ENCODE assay signal across 25 cellular contexts in the genomic region with DNA sequence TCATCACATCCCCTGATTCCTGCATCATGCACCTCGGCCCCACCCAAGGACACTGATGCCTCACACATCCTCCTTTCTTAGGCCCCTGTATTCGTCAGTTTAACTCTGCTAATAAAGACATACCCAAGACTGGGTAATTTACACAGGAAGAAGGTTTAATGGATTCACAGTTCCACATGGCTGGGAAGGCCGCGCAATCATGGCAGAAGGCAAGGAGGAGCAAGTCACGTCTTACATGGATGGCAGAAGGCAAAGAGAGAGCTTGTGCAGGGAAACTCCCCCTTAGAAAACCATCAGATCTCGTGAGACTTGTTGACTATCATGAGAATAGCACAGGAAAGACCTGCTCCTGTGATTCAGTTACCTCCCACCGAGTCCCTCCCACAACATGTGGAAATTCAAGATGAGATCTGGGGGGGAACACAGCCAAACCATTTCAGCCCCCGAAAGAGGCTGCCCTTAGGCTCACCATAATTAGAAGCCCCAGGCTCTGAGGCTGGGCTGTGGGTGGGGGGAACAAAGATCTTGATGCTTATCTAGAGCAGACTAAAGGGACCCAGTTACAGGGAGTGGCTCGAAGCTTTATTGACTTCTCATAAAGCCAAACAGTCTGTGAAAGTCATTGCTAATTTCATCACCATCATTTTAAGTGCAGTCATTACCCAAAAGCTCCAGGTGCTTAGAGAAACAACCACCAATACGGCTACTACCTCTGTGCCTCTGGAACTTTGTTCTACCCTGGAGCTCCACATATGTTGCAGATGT.
DNase-seq lines count a peak whose midpoint lies in the region; ATAC-seq, FAIRE-seq and TF ChIP-seq lines count a peak whose summit lies in the region.
"Had no signal": no experiment of that assay in that cellular context is flagged by ENCODE, and none has a peak within 500 bp of the region (broad histone marks: within the 10 kb centered on the region; RNA-seq: fewer than 3 reads in every experiment).

No MANE protein-coding gene starts in this region.

- peaks cover 8% of the 10 kb centered on the region for H3K9me3 ChIP-seq in BLaER1
- H3K9me3 ChIP-seq in HEK293 (ENCODE audit: control insufficient read depth, insufficient read depth, low read depth, low read length) = no peaks in the 10 kb centered on the region
- H3K9me3 ChIP-seq: A549 had no signal

- peak; percentile 28 for DNase-seq in activated CD4-positive, alpha-beta T cell treated with anti-CD3 and anti-CD28 coated beads, Interleukin-2, amount 10 ng/mL, durations not matched to agents 24 days and 14 days
- no peak for DNase-seq in activated CD4-positive, alpha-beta T cell treated with anti-CD3 and anti-CD28 coated beads for 4 hours
- DNase-seq in left colon = no peak
- DNase-seq in osteocyte (ENCODE audit: extremely low spot score, unreplicated experiment) = no peak
- DNase-seq in GM12892 (ENCODE audit: insufficient read length) = no peak
- no peak for DNase-seq in AG08395 (ENCODE audit: low spot score)
- DNase-seq: 8988T; ACHN; CD4-positive, alpha-beta T cell; CD8-positive, alpha-beta memory T cell; DMS 273 treated with DMSO at 0.1 percent for 48 hours; DMS79; EL; GDM1; H9; HFFc6 had no signal

- H3K4me3 ChIP-seq in BLaER1 = no peak overlapping the region
- no peak overlapping the region for H3K4me3 ChIP-seq in HEK293 (ENCODE audit: low read depth, low read length)
- H3K4me3 ChIP-seq: A549, GM12878, GM23338 had no signal

- TF ChIP-seq CTCF in HEK293 (tag by site-specific recombination; IDR thresholded peaks at IDR 0.05) (no peak), osteocyte (IDR thresholded peaks at IDR 0.05) (no peak)

- CTCF ChIA-PET in HEK293 (lab: Yijun Ruan, JAX) = no interaction called here

- no peak for FAIRE-seq in GM12892 (lab: Jason Lieb, UNC)
- FAIRE-seq: A549, D721Med, GM12878, GM18507 had no signal

- H3K27ac Mint-ChIP-seq in activated CD4-positive, alpha-beta T cell treated with anti-CD3 and anti-CD28 coated beads, Interleukin-2, amount 10 ng/mL, durations not matched to agents 24 days and 14 days = no peak overlapping the region
- H3K27ac Mint-ChIP-seq in osteocyte (ENCODE audit: unreplicated experiment) = no peak overlapping the region
- H3K27ac Mint-ChIP-seq: CD4-positive, alpha-beta T cell; CD8-positive, alpha-beta memory T cell; GM23338; HFFc6 had no signal

- H3K27me3 Mint-ChIP-seq in activated CD4-positive, alpha-beta T cell treated with anti-CD3 and anti-CD28 coated beads, Interleukin-2, amount 10 ng/mL, durations not matched to agents 24 days and 14 days = peaks cover 3% of the 10 kb centered on the region
- H3K27me3 Mint-ChIP-seq in osteocyte (ENCODE audit: unreplicated experiment) = peaks cover 2% of the 10 kb centered on the region

- H3K4me1 Mint-ChIP-seq in activated CD4-positive, alpha-beta T cell treated with anti-CD3 and anti-CD28 coated beads, Interleukin-2, amount 10 ng/mL, durations not matched to agents 24 days and 14 days = no peaks in the 10 kb centered on the region
- H3K4me1 Mint-ChIP-seq in osteocyte (ENCODE audit: unreplicated experiment) = no peaks in the 10 kb centered on the region
- H3K4me1 Mint-ChIP-seq: CD14-positive monocyte; CD8-positive, alpha-beta memory T cell had no signal

- H3K27me3 ChIP-seq in BLaER1 = no peaks in the 10 kb centered on the region

- ATAC-seq in left colon = peak; percentile 91
- ATAC-seq: A549, GM12878, GM23338, HCT116 had no signal

- peak overlapping the region; percentile 59 for H3K4me2 ChIP-seq in BLaER1
- H3K4me2 ChIP-seq: A549, GM23338 had no signal

- H3K27ac ChIP-seq in BLaER1 (no peak overlapping the region), HEK293 (ENCODE audit: extremely low read depth, low read depth, low read length) (no peak overlapping the region)
- H3K27ac ChIP-seq: A549 had no signal

- H3K4me1 ChIP-seq in BLaER1 = peaks cover 18% of the 10 kb centered on the region
- no peaks in the 10 kb centered on the region for H3K4me1 ChIP-seq in HEK293 (ENCODE audit: control insufficient read depth, insufficient read depth, low read length)
- H3K4me1 ChIP-seq: A549 had no signal

- H3K36me3 Mint-ChIP-seq in activated CD4-positive, alpha-beta T cell treated with anti-CD3 and anti-CD28 coated beads, Interleukin-2, amount 10 ng/mL, durations not matched to agents 24 days and 14 days (ENCODE audit: low read depth) = no peaks in the 10 kb centered on the region
- H3K36me3 Mint-ChIP-seq in osteocyte (ENCODE audit: unreplicated experiment) = no peaks in the 10 kb centered on the region
- H3K36me3 Mint-ChIP-seq: CD14-positive monocyte; CD8-positive, alpha-beta memory T cell had no signal

- no peaks in the 10 kb centered on the region for H3K36me3 ChIP-seq in BLaER1
- no peaks in the 10 kb centered on the region for H3K36me3 ChIP-seq in HEK293 (ENCODE audit: control insufficient read depth in 2 of 2, insufficient read depth in 1 of 2, low read length in 2 of 2)

- no peaks in the 10 kb centered on the region for H3K9me3 Mint-ChIP-seq in activated CD4-positive, alpha-beta T cell treated with anti-CD3 and anti-CD28 coated beads, Interleukin-2, amount 10 ng/mL, durations not matched to agents 24 days and 14 days
- H3K9me3 Mint-ChIP-seq in osteocyte (ENCODE audit: unreplicated experiment) = no peaks in the 10 kb centered on the region
- H3K9me3 Mint-ChIP-seq: CD4-positive, alpha-beta T cell had no signal

- H4K20me1 ChIP-seq in BLaER1 = no peaks in the 10 kb centered on the region

- POLR2A ChIA-PET in HEK293 (lab: Yijun Ruan, JAX) = no interaction called here

- intact Hi-C loops in activated CD4-positive, alpha-beta T cell treated with anti-CD3 and anti-CD28 coated beads, Interleukin-2, amount 10 ng/mL, durations not matched to agents 24 days and 14 days (cut with micrococcal nuclease) = no loop called here
- intact Hi-C loops in left colon (cut with DNase I, micrococcal nuclease) = no loop called here

- no peak overlapping the region for H3K9ac ChIP-seq in BLaER1

- no peak for TF ChIP-seq POLR2A in GM12892 (IDR thresholded peaks at IDR 0.05; ENCODE audit: low read depth, low read length)

- H3K4me3 Mint-ChIP-seq in activated CD4-positive, alpha-beta T cell treated with anti-CD3 and anti-CD28 coated beads, Interleukin-2, amount 10 ng/mL, durations not matched to agents 24 days and 14 days = no peak overlapping the region
- no peak overlapping the region for H3K4me3 Mint-ChIP-seq in osteocyte (ENCODE audit: unreplicated experiment)
- H3K4me3 Mint-ChIP-seq: CD14-positive monocyte; CD4-positive, alpha-beta T cell; CD8-positive, alpha-beta memory T cell; GM23338; H9; HFFc6 had no signal

TF ChIP-seq in HEK293, 187 proteins besides CTCF, POLR2A, EP300 and RAD21:
- TF ChIP-seq ZBTB21 (tag by site-specific recombination; IDR thresholded peaks at IDR 0.05) (no peak), ZNF701 (tag by site-specific recombination; IDR thresholded peaks at IDR 0.05) (no peak), ZNF654 (tag by site-specific recombination; IDR thresholded peaks at IDR 0.05; ENCODE audit: low read depth) (no peak), ZNF658 (tag by site-specific recombination; IDR thresholded peaks at IDR 0.05) (no peak), SETDB1 (IDR thresholded peaks at IDR 0.05; ENCODE audit: insufficient read length, low read length) (peak; percentile 68), ZNF214 (tag by site-specific recombination; IDR thresholded peaks at IDR 0.05; ENCODE audit: borderline replicate concordance) (no peak), ZFHX2 (tag by site-specific recombination; conservative IDR thresholded peaks at IDR 0.05) (peak; percentile 32), EGR2 (tag by site-specific recombination; IDR thresholded peaks at IDR 0.05; ENCODE audit: low read depth) (0 out of 2 replicates have a peak, but pooled peaks have one; percentile 7)
- TF ChIP-seq, protein P1, sequence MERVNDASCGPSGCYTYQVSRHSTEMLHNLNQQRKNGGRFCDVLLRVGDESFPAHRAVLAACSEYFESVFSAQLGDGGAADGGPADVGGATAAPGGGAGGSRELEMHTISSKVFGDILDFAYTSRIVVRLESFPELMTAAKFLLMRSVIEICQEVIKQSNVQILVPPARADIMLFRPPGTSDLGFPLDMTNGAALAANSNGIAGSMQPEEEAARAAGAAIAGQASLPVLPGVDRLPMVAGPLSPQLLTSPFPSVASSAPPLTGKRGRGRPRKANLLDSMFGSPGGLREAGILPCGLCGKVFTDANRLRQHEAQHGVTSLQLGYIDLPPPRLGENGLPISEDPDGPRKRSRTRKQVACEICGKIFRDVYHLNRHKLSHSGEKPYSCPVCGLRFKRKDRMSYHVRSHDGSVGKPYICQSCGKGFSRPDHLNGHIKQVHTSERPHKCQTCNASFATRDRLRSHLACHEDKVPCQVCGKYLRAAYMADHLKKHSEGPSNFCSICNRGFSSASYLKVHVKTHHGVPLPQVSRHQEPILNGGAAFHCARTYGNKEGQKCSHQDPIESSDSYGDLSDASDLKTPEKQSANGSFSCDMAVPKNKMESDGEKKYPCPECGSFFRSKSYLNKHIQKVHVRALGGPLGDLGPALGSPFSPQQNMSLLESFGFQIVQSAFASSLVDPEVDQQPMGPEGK (tag by site-specific recombination; IDR thresholded peaks at IDR 0.05) = no peak
